Comparison of ENCODE assay signal across 9 cellular contexts in the genomic region with DNA sequence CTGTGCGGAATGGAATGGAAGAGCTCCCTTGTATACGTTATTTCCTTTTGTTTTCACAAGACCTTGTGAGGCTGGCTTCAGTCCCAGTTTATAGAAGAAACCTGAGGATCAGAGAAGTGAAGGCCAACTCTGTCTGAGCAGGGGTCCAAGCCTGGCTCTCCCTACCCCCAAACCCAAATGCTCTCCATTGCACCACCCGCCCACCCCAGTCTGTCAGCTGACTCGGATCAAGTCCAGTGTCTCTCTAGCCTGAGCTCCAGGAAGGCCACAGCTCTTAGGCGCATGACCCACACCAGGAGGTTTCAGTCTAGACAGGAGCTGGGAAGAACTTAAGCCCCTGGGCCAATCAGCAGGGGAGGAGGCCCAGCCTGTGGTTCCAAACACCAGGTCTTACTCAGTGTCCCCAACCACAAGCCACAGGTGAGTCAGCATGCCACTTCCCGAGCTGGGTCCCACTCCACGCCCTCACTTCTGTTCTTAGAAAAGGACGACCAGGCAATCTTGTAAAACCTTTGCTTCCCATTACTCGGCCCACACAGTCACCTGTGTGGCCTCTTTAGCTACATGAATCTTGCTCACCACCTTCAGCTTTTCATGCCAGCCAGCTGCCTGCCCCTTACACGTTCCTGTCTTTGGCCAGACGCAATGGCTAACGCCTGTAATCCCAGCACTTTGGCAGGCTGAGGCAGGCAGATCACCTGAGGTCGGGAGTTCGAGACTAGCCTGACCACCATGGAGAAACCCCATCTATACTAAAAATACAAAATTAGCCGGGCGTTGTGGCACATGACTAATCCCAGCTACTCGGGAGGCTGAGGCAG. TPM values are rescaled to one million over a fixed set of nuclear protein-coding genes. Genes with fewer than 3 reads are reported as not detected.
DNase-seq lines count a peak whose midpoint lies in the region; ATAC-seq, FAIRE-seq and TF ChIP-seq lines count a peak whose summit lies in the region.
"Had no signal": no experiment of that assay in that cellular context is flagged by ENCODE, and none has a peak within 500 bp of the region (broad histone marks: within the 10 kb centered on the region; RNA-seq: fewer than 3 reads in every experiment).

No MANE protein-coding gene starts in this region.

- ATAC-seq in GM18499 (IDR thresholded peaks at IDR 0.05; ENCODE audit: insufficient read depth, unreplicated experiment) (peak; percentile 57), HG03045 (IDR thresholded peaks at IDR 0.05; ENCODE audit: unreplicated experiment) (peak; percentile 52)

- H3K27ac ChIP-seq in SJCRH30 (peak overlapping the region; percentile 34), keratinocyte (ENCODE audit: control insufficient read depth, insufficient read depth, low read length) (peak overlapping the region; percentile 62)

- H3K27me3 Mint-ChIP-seq in activated naive CD4-positive, alpha-beta T cell treated with anti-CD3 and anti-CD28 coated beads, Interleukin-2, amount 50 U/mL, for 24 hours: no peaks in the 10 kb centered on the region

- H3K9me1 ChIP-seq in keratinocyte (ENCODE audit: control insufficient read depth, extremely low read depth, insufficient read depth, low read length): peaks cover 3% of the 10 kb centered on the region

- peak; percentile 91 for FAIRE-seq in keratinocyte (lab: Jason Lieb, UNC)

- peak overlapping the region; percentile 41 for H3K9ac ChIP-seq in keratinocyte (ENCODE audit: control insufficient read depth, extremely low read depth, insufficient read depth, low read length)

- no peaks in the 10 kb centered on the region for H3K79me2 ChIP-seq in keratinocyte (ENCODE audit: control insufficient read depth, insufficient read depth, low read length)

- no peaks in the 10 kb centered on the region for H3K36me3 Mint-ChIP-seq in activated naive CD4-positive, alpha-beta T cell treated with anti-CD3 and anti-CD28 coated beads, Interleukin-2, amount 50 U/mL, for 24 hours

- H3K27ac Mint-ChIP-seq in activated naive CD4-positive, alpha-beta T cell treated with anti-CD3 and anti-CD28 coated beads, Interleukin-2, amount 50 U/mL, for 24 hours: peak overlapping the region; percentile 89

- dilution Hi-C loops in keratinocyte (cut with MboI; ENCODE audit: extremely low pct_ligation_motif_present, low sequenced_read_pairs): no loop called here

- peaks cover 87% of the 10 kb centered on the region for H3K4me1 Mint-ChIP-seq in activated naive CD4-positive, alpha-beta T cell treated with anti-CD3 and anti-CD28 coated beads, Interleukin-2, amount 50 U/mL, for 24 hours

- H3K9me3 ChIP-seq in SJCRH30 (replicated peaks) (no peaks in the 10 kb centered on the region), keratinocyte (ENCODE audit: control insufficient read depth, low read depth, low read length) (no peaks in the 10 kb centered on the region)

- no peaks in the 10 kb centered on the region for H3K27me3 ChIP-seq in SJCRH30
- no peaks in the 10 kb centered on the region for H3K27me3 ChIP-seq in keratinocyte (ENCODE audit: control insufficient read depth, extremely low read depth, insufficient read depth, low read length)

- DNase-seq in SJCRH30 (peak; percentile 62 to 68), keratinocyte (ENCODE audit: low read depth, low spot score) (peak; percentile 97), iPS-NIHi7 (ENCODE audit: extremely low spot score) (no peak), COR-L47 (lab: John Stamatoyannopoulos, UW) (no peak)
- DNase-seq in stimulated activated CD8-positive, alpha-beta memory T cell treated with anti-CD3 and anti-CD28 coated beads, Interleukin-15, amount 100 ng/mL, for 48 hours (ENCODE audit: low read depth in 2 of 2): peak; percentile 93 to 95

- no peak for TF ChIP-seq CTCF in keratinocyte (optimal IDR thresholded peaks at IDR 0.05 in 1 of 3, IDR thresholded peaks at IDR 0.05 in 1 of 3, conservative IDR thresholded peaks at IDR 0.05 in 1 of 3; ENCODE audit: extremely low read depth in 1 of 3, insufficient read depth in 2 of 3, low read length in 3 of 3)

- H3K4me1 ChIP-seq in SJCRH30 (peaks cover 31% of the 10 kb centered on the region), keratinocyte (ENCODE audit: control insufficient read depth, extremely low read depth, insufficient read depth, low read length) (peaks cover 36% of the 10 kb centered on the region)

- no peak overlapping the region for H2AFZ ChIP-seq in keratinocyte (ENCODE audit: control insufficient read depth, low read length)

- H3K36me3 ChIP-seq in SJCRH30 (no peaks in the 10 kb centered on the region), keratinocyte (ENCODE audit: control insufficient read depth in 2 of 2, extremely low read depth in 1 of 2, insufficient read depth in 2 of 2, low read length in 2 of 2) (peaks cover 0 to 1% of the 10 kb centered on the region in 2 experiments)

- H3K4me3 ChIP-seq in SJCRH30 (no peak overlapping the region), keratinocyte (ENCODE audit: control insufficient read depth in 2 of 3, extremely low read depth in 1 of 3, insufficient read depth in 2 of 3, low read depth in 1 of 3, low read length in 3 of 3) (peak overlapping the region in 2 of 3 experiments; percentile 20 to 34)

- H3K4me3 Mint-ChIP-seq in activated naive CD4-positive, alpha-beta T cell treated with anti-CD3 and anti-CD28 coated beads, Interleukin-2, amount 50 U/mL, for 24 hours: peak overlapping the region; percentile 83

- H3K9me3 Mint-ChIP-seq in activated naive CD4-positive, alpha-beta T cell treated with anti-CD3 and anti-CD28 coated beads, Interleukin-2, amount 50 U/mL, for 24 hours: no peaks in the 10 kb centered on the region

- peak overlapping the region; percentile 52 for H3K4me2 ChIP-seq in keratinocyte (ENCODE audit: control insufficient read depth, extremely low read depth, insufficient read depth, low read depth, low read length)

- no peaks in the 10 kb centered on the region for H4K20me1 ChIP-seq in keratinocyte (ENCODE audit: control insufficient read depth, extremely low read depth, insufficient read depth, low read length)

RNA-seq across cellular contexts. Expression of a gene that starts 27.8 kb away (rescaled TPM):
- 14.8 and 16.0 TPM in 2 replicates for total RNA-seq in SJCRH30 (2014; rRNA removed; shearing (Covaris generic))
- 19.7 to 26.3 TPM (median 22.4 TPM) in 3 replicates for polyA plus RNA-seq in keratinocyte
- polyA plus RNA-seq in keratinocyte (2011; ENCODE audit: low read depth): 31.6 TPM
- 23.0 and 24.8 TPM in 2 replicates for polyA plus RNA-seq in keratinocyte (2011; cell fraction: cytosol; rRNA removed)
- polyA plus RNA-seq in keratinocyte (2011; cell fraction: nucleus; rRNA removed): 29.8 and 36.3 TPM in 2 replicates
- polyA plus RNA-seq in keratinocyte (2012; ENCODE audit: low replicate concordance): 12.9 and 18.8 TPM in 2 replicates
- polyA minus RNA-seq in keratinocyte: 22.8 to 59.0 TPM (median 58.9 TPM) in 3 replicates
- polyA minus RNA-seq in keratinocyte (2011; cell fraction: cytosol; rRNA and poly(A)+ RNA removed): 23.4 TPM
- polyA minus RNA-seq in keratinocyte (2011; cell fraction: nucleus; rRNA and poly(A)+ RNA removed): 12.1 and 17.3 TPM in 2 replicates

RNA-seq across cellular contexts. Expression of a gene that starts 30.2 kb away (rescaled TPM):
- 121 and 127 TPM in 2 replicates for total RNA-seq in SJCRH30 (2014; rRNA removed; shearing (Covaris generic))
- 34.7 to 40.3 TPM (median 38.0 TPM) in 3 replicates for polyA plus RNA-seq in keratinocyte
- not detected for polyA plus RNA-seq in keratinocyte (2011; ENCODE audit: low read depth)
- polyA plus RNA-seq in keratinocyte (2011; cell fraction: cytosol; rRNA removed): 33.9 and 39.4 TPM in 2 replicates
- polyA plus RNA-seq in keratinocyte (2011; cell fraction: nucleus; rRNA removed): 16.9 and 18.1 TPM in 2 replicates
- 11.9 and 38.6 TPM in 2 replicates for polyA plus RNA-seq in keratinocyte (2012; ENCODE audit: low replicate concordance)
- polyA minus RNA-seq in keratinocyte: 11.2 to 17.1 TPM (median 12.5 TPM) in 3 replicates
- 33.2 TPM for polyA minus RNA-seq in keratinocyte (2011; cell fraction: cytosol; rRNA and poly(A)+ RNA removed)
- 5.6 and 8.8 TPM in 2 replicates for polyA minus RNA-seq in keratinocyte (2011; cell fraction: nucleus; rRNA and poly(A)+ RNA removed)

RNA-seq across cellular contexts. Expression of a gene that starts 44.1 kb away (rescaled TPM):
- 6.6 and 8.2 TPM in 2 replicates for total RNA-seq in SJCRH30 (2014; rRNA removed; shearing (Covaris generic))
- polyA plus RNA-seq in keratinocyte: 0.23 to 0.85 TPM (median 0.24 TPM) in 3 replicates
- polyA plus RNA-seq in keratinocyte (2011; ENCODE audit: low read depth): not detected
- polyA plus RNA-seq in keratinocyte (2011; cell fraction: cytosol; rRNA removed): 0.09 and 0.64 TPM in 2 replicates
- 0.36 and 0.44 TPM in 2 replicates for polyA plus RNA-seq in keratinocyte (2011; cell fraction: nucleus; rRNA removed)
- 0.33 and 0.37 TPM in 2 replicates for polyA plus RNA-seq in keratinocyte (2012; ENCODE audit: low replicate concordance)
- polyA minus RNA-seq in keratinocyte: 0.33 TPM in 1 of 3 replicates, not detected in the others
- polyA minus RNA-seq in keratinocyte (2011; cell fraction: cytosol; rRNA and poly(A)+ RNA removed): 3.1 TPM
- 0.84 and 0.93 TPM in 2 replicates for polyA minus RNA-seq in keratinocyte (2011; cell fraction: nucleus; rRNA and poly(A)+ RNA removed)

RNA-seq across cellular contexts. Expression of a gene that starts 57.1 kb away (rescaled TPM):
- 5.4 and 6.2 TPM in 2 replicates for total RNA-seq in SJCRH30 (2014; rRNA removed; shearing (Covaris generic))
- polyA plus RNA-seq in keratinocyte: not detected in 3 replicates
- polyA plus RNA-seq in keratinocyte (2011; ENCODE audit: low read depth): not detected
- polyA plus RNA-seq in keratinocyte (2011; cell fraction: cytosol; rRNA removed): not detected in 2 replicates
- not detected in 2 replicates for polyA plus RNA-seq in keratinocyte (2011; cell fraction: nucleus; rRNA removed)
- polyA plus RNA-seq in keratinocyte (2012; ENCODE audit: low replicate concordance): not detected in 2 replicates
- polyA minus RNA-seq in keratinocyte: not detected in 3 replicates
- polyA minus RNA-seq in keratinocyte (2011; cell fraction: cytosol; rRNA and poly(A)+ RNA removed): not detected
- polyA minus RNA-seq in keratinocyte (2011; cell fraction: nucleus; rRNA and poly(A)+ RNA removed): not detected in 2 replicates
- total RNA-seq: NCI-H460 had no signal

Comparison
In these comparisons a context has a peak if more than half of its experiments do, and no peak if none do; other contexts are left out.
1. DNase-seq: peak in SJCRH30 (2 of 2), keratinocyte (single experiment) and stimulated activated CD8-positive, alpha-beta memory T cell treated with anti-CD3 and anti-CD28 coated beads, Interleukin-15, amount 100 ng/mL, for 48 hours (2 of 2); none in iPS-NIHi7 (single experiment) and COR-L47 (single experiment).